ENCODE assay signal across 1 cellular context in the genomic region with DNA sequence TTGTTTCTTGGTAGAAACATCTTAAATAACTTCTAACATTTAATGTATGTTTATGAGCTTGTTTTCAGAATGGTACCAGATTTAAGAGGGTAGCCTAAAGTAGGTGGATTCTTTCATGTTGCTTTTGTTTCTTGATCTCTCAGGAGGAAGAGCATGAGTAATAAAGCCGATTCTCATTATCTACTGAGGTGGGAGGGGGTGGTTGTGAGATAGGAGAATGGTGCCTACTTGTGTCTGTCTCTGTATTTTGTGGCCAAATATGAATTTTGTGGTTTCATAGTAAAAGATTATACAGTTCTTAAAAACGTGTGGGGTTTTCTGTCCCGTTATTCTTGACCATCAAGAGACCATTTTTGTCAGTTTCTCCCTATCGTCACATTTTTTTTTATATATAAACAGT.
TF ChIP-seq lines count a peak whose summit lies in the region.

No MANE protein-coding gene starts in this region.

TF ChIP-seq in SK-N-SH treated with all-trans-retinoic acid at 6 μM for 48 hours, 23 proteins besides CTCF, POLR2A, EP300 and RAD21 (continued from another document):
- no peak for TF ChIP-seq TSHZ2 (CRISPR knock-in tag; IDR thresholded peaks at IDR 0.05)
- no peak for TF ChIP-seq TOX (CRISPR knock-in tag; IDR thresholded peaks at IDR 0.05; ENCODE audit: borderline replicate concordance)
- TF ChIP-seq ISL1 (CRISPR knock-in tag; IDR thresholded peaks at IDR 0.05) = no peak
- TF ChIP-seq CSRNP3 (CRISPR knock-in tag; IDR thresholded peaks at IDR 0.05) = no peak
- no peak for TF ChIP-seq ZNF565 (CRISPR knock-in tag; conservative IDR thresholded peaks at IDR 0.05; ENCODE audit: low read depth)
- no peak for TF ChIP-seq SNAI2 (CRISPR knock-in tag; IDR thresholded peaks at IDR 0.05)
- TF ChIP-seq PATZ1 (CRISPR knock-in tag; IDR thresholded peaks at IDR 0.05; ENCODE audit: borderline replicate concordance) = no peak
- TF ChIP-seq ZC3H10 (CRISPR knock-in tag; IDR thresholded peaks at IDR 0.05) = no peak
- TF ChIP-seq ARNTL (CRISPR knock-in tag; IDR thresholded peaks at IDR 0.05; ENCODE audit: borderline replicate concordance, low read depth) = no peak
- TF ChIP-seq OSR1 (CRISPR knock-in tag; IDR thresholded peaks at IDR 0.05) = no peak
